Comparison of ENCODE assay signal across 15 cellular contexts in the genomic region with DNA sequence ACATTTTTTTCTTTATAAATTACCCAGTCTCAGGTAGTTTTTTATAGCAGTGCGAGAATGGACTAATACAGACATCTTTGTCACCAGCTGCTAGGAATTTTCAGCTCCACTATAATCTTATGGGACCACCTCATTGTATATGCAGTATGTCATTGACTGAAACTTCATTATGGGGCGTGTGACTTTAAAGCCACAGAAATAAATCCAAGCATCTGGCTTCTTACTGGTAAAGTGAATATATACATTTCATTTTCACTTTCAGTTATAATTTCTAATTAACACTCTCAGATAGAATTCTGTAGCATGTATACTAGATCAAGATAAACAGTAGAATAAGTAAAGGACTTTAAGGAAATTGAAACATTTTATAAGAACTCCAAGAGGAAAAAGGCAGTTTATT. TPM values are rescaled to one million over a fixed set of nuclear protein-coding genes. Genes with fewer than 3 reads are reported as not detected.
DNase-seq lines count a peak whose midpoint lies in the region; ATAC-seq, FAIRE-seq and TF ChIP-seq lines count a peak whose summit lies in the region.
"Had no signal": no experiment of that assay in that cellular context is flagged by ENCODE, and none has a peak within 500 bp of the region (broad histone marks: within the 10 kb centered on the region; RNA-seq: fewer than 3 reads in every experiment).

No MANE protein-coding gene starts in this region.

- CTCF ChIA-PET in MCF 10A (lab: Yijun Ruan, JAX) = no interaction called here

- no peak for TF ChIP-seq POLR2A in right lobe of liver (IDR thresholded peaks at IDR 0.05)

- H3K27me3 Mint-ChIP-seq in MCF 10A (ENCODE audit: insufficient read depth, unreplicated experiment) = no peaks in the 10 kb centered on the region
- H3K27me3 Mint-ChIP-seq: activated naive CD4-positive, alpha-beta T cell treated with anti-CD3 and anti-CD28 coated beads, Interleukin-2, amount 10 ng/mL, durations not matched to agents 7 days and 5 days; brain; naive B cell had no signal

- no TSS peak for BruUV-seq in MCF 10A (replicated peaks; lab: Mats Ljungman, UMichigan)

- no peak overlapping the region for H3K4me3 ChIP-seq in right lobe of liver
- H3K4me3 ChIP-seq: tibial artery had no signal

- H3K27ac Mint-ChIP-seq in MCF 10A (ENCODE audit: low read depth, unreplicated experiment) = no peak overlapping the region
- H3K27ac Mint-ChIP-seq: activated naive CD4-positive, alpha-beta T cell treated with anti-CD3 and anti-CD28 coated beads, Interleukin-2, amount 10 ng/mL, durations not matched to agents 7 days and 5 days had no signal

- no peaks in the 10 kb centered on the region for H3K9me3 Mint-ChIP-seq in MCF 10A (ENCODE audit: unreplicated experiment)
- H3K9me3 Mint-ChIP-seq: activated naive CD4-positive, alpha-beta T cell treated with anti-CD3 and anti-CD28 coated beads, Interleukin-2, amount 10 ng/mL, durations not matched to agents 7 days and 5 days; brain; naive B cell had no signal

- FAIRE-seq in GM18507 (lab: Jason Lieb, UNC) = peak; percentile 51

- no peaks in the 10 kb centered on the region for H3K4me1 ChIP-seq in right lobe of liver

- no peaks in the 10 kb centered on the region for H3K4me1 Mint-ChIP-seq in MCF 10A (ENCODE audit: insufficient read depth, unreplicated experiment)
- H3K4me1 Mint-ChIP-seq: brain had no signal

- no peaks in the 10 kb centered on the region for H3K36me3 Mint-ChIP-seq in MCF 10A (ENCODE audit: insufficient read depth, unreplicated experiment)
- H3K36me3 Mint-ChIP-seq: activated naive CD4-positive, alpha-beta T cell treated with anti-CD3 and anti-CD28 coated beads, Interleukin-2, amount 10 ng/mL, durations not matched to agents 7 days and 5 days; brain had no signal

- intact Hi-C loops in right lobe of liver (cut with DNase I) (no loop called here), MCF 10A (cut with micrococcal nuclease) (loop anchor here (5.0 kb wide), 1 partner anchor 281 kb away; no protein-coding TSS in a partner anchor)

- TF ChIP-seq CTCF in right lobe of liver (IDR thresholded peaks at IDR 0.05) (no peak), MCF 10A (IDR thresholded peaks at IDR 0.05; ENCODE audit: unreplicated experiment) (no peak)

- DNase-seq in GM18507 (ENCODE audit: extremely low spot score, insufficient read length, low read depth) = no peak
- DNase-seq in HuH-7 (ENCODE audit: low spot score) = no peak
- DNase-seq in right lobe of liver = no peak
- DNase-seq in MCF 10A (ENCODE audit: unreplicated experiment) = no peak
- DNase-seq in D341Med (ENCODE audit: low spot score) = no peak
- DNase-seq: activated naive CD4-positive, alpha-beta T cell treated with anti-CD3 and anti-CD28 coated beads, Interleukin-2, amount 10 ng/mL, durations not matched to agents 7 days and 5 days; DMS 273 treated with DMSO at 0.1 percent for 48 hours; naive B cell; NCI-H1048; stimulated activated CD4-positive, alpha-beta T cell treated with anti-CD3 and anti-CD28 coated beads, Interleukin-1b, Interleukin-23, amount 100 ng/mL, for 48 hours; tibial artery had no signal

- H3K9me3 ChIP-seq in right lobe of liver = no peaks in the 10 kb centered on the region
- H3K9me3 ChIP-seq: tibial artery had no signal

- POLR2A ChIA-PET in MCF 10A (lab: Yijun Ruan, JAX) = no interaction called here

- H3K27ac ChIP-seq in right lobe of liver = no peak overlapping the region
- H3K27ac ChIP-seq: tibial artery had no signal

- peak; percentile 50 for ATAC-seq in GM19463 (IDR thresholded peaks at IDR 0.05; ENCODE audit: unreplicated experiment)
- ATAC-seq in HG02938 (IDR thresholded peaks at IDR 0.05; ENCODE audit: unreplicated experiment) = peak; percentile 60
- peak; percentile 47 for ATAC-seq in HG03571 (IDR thresholded peaks at IDR 0.05; ENCODE audit: unreplicated experiment)
- ATAC-seq in right lobe of liver = no peak

- no peak overlapping the region for H3K4me3 Mint-ChIP-seq in MCF 10A (ENCODE audit: unreplicated experiment)
- H3K4me3 Mint-ChIP-seq: activated naive CD4-positive, alpha-beta T cell treated with anti-CD3 and anti-CD28 coated beads, Interleukin-2, amount 10 ng/mL, durations not matched to agents 7 days and 5 days; brain; naive B cell had no signal

- 76% methylated on average over 2 of the region's 2 CpGs for WGBS in right lobe of liver (ENCODE audit: insufficient coverage, low coverage, low lambda C conversion rate, missing lambda C conversion rate)

- H3K27me3 ChIP-seq in right lobe of liver = no peaks in the 10 kb centered on the region
- H3K27me3 ChIP-seq: tibial artery had no signal

- no peaks in the 10 kb centered on the region for H3K36me3 ChIP-seq in right lobe of liver
- H3K36me3 ChIP-seq: tibial artery had no signal

RNA-seq across cellular contexts. Expression of a gene that starts 21.9 kb away (rescaled TPM):
- total RNA-seq in right lobe of liver (1 to 10 TPM in 5 of 6 experiments, under 1 TPM in 1; 0.43 to 2.2 (median 1.4) TPM), MCF 10A (2022) (0.51 and 1.3 TPM in 2 replicates)

Comparison
In these comparisons a context has a peak if more than half of its experiments do, and no peak if none do; other contexts are left out.
1. ATAC-seq: peak in GM19463 (single experiment), HG02938 (single experiment) and HG03571 (single experiment); none in right lobe of liver (0 of 4).